Comparison of ENCODE assay signal across 21 cellular contexts in the genomic region with DNA sequence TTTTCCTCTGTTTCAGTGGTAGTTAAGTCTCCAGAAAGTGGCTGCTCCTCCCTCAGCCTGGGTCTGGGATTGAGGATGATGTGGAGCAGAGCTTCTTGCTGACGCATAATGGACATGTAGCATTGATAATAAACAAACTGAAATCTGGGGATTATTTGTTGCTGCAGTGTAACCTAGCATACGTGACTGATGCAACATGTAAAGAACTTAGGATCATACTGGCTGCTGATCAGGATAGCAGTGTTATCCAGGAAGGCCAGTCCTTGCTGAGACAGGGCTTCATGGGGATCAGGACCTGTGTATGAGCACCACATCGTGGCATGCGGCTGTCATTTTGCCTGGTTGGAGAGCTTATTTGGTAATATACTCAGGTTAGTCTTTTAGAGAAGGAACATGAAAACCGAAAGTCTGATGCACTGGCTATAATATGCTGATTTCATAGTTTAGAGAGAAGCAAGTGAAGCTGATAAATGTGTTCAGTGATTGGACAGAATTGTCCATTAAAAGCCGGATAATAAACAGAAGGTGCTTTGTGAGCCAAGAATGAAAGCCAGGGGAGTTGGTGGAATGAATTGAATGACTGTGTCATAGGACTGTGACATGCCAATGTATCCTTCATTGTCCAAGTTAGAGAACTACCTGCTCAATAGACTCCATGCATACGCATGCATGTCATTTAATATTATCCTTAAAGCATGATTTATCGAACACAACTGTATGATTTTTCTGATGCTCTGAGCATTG.
"Had no signal": no experiment of that assay in that cellular context is flagged by ENCODE, and none has a peak within 500 bp of the region (broad histone marks: within the 10 kb centered on the region; RNA-seq: fewer than 3 reads in every experiment).

No MANE protein-coding gene starts in this region.

- DNase-seq: activated CD4-positive, alpha-beta T cell treated with anti-CD3 and anti-CD28 coated beads, Interleukin-2, amount 10 ng/mL, durations not matched to agents 7 days and 5 days; activated CD8-positive, alpha-beta memory T cell treated with anti-CD3 and anti-CD28 coated beads, Interleukin-2, amount 10 ng/mL, durations not matched to agents 7 days and 5 days; activated CD8-positive, alpha-beta T cell treated with anti-CD3 and anti-CD28 coated beads for 36 hours; activated effector memory CD4-positive, alpha-beta T cell treated with anti-CD3 and anti-CD28 coated beads, Interleukin-2, amount 50 U/mL, for 16 hours; activated naive CD4-positive, alpha-beta T cell treated with anti-CD3 and anti-CD28 coated beads, Interleukin-2, amount 10 ng/mL, durations not matched to agents 7 days and 5 days; activated T-cell treated with anti-CD3 and anti-CD28 coated beads for 4 hours; amygdala; effector CD4-positive, alpha-beta T cell; foreskin fibroblast; hippocampal formation; kidney glomerular epithelial cell; left lung; midbrain; natural killer cell; psoas muscle; stimulated activated CD4-positive, alpha-beta T cell treated with anti-CD3 and anti-CD28 coated beads, Interleukin-4, amount 100 ng/mL, for 24 hours; stimulated activated naive CD4-positive, alpha-beta T cell treated with Interleukin-2 at 50 U/mL for 16 hours; thyroid gland; upper lobe of right lung had no signal

- H3K9me3 ChIP-seq: left lung, psoas muscle, right atrium auricular region, thyroid gland, upper lobe of right lung had no signal

- ATAC-seq: activated CD8-positive, alpha-beta memory T cell treated with anti-CD3 and anti-CD28 coated beads, Interleukin-2, amount 10 ng/mL, durations not matched to agents 7 days and 5 days; activated CD8-positive, alpha-beta T cell treated with anti-CD3 and anti-CD28 coated beads for 36 hours; left lung; natural killer cell; psoas muscle; upper lobe of right lung had no signal

- H3K4me3 ChIP-seq: cardiac muscle cell, left lung, psoas muscle, right atrium auricular region, thyroid gland, upper lobe of right lung had no signal

- H3K27ac ChIP-seq: cardiac muscle cell, left lung, psoas muscle, right atrium auricular region, thyroid gland, upper lobe of right lung had no signal

- H3K36me3 ChIP-seq: cardiac muscle cell, left lung, right atrium auricular region, thyroid gland, upper lobe of right lung had no signal
